In genomic region chr5:136132557-136133415, GRCh38 we compare ENCODE assay signal across 8 cellular contexts. TPM values are rescaled to one million over a fixed set of nuclear protein-coding genes. Genes with fewer than 3 reads are reported as not detected.
DNase-seq lines count a peak whose midpoint lies in the region; ATAC-seq and TF ChIP-seq lines count a peak whose summit lies in the region.

TSS of gene SMAD5 (plus strand) at chr5:136132845. CDS start at chr5:136153761, 20,916 bp downstream.

- peak within 1 kb of the TSS; percentile 74 for H2AFZ ChIP-seq in KMS-11 (ENCODE audit: low read depth)

- H3K27ac Mint-ChIP-seq in activated T-helper 2 cell treated with anti-CD3 and anti-CD28 coated beads, Interferon-gamma antibody, Interleukin-2, Interleukin-4, amounts not matched to agents 10 μg/mL and 5 μg/mL and 100 μg/mL, durations not matched to agents 14 hours and 24 hours and 36 hours = peak within 1 kb of the TSS; percentile 77
- H3K27ac Mint-ChIP-seq in natural killer cell = peak within 1 kb of the TSS; percentile 90 to 97

- H3K27me3 Mint-ChIP-seq in activated T-helper 2 cell treated with anti-CD3 and anti-CD28 coated beads, Interferon-gamma antibody, Interleukin-2, Interleukin-4, amounts not matched to agents 10 μg/mL and 5 μg/mL and 100 μg/mL, durations not matched to agents 14 hours and 24 hours and 36 hours (ENCODE audit: low read depth) = peaks cover 38% of the 10 kb centered on the region
- H3K27me3 Mint-ChIP-seq in natural killer cell (ENCODE audit: low read depth in 2 of 2) = peaks cover under 1 to 26% of the 10 kb centered on the region in 2 donors

- H3K9ac ChIP-seq in KMS-11 = peak within 1 kb of the TSS; percentile 87

- H3K4me1 ChIP-seq in DOHH2 (ENCODE audit: control insufficient read depth, low read length) (peaks cover 48% of the 10 kb centered on the region), KMS-11 (ENCODE audit: low read depth, poor library complexity, severe bottlenecking) (peaks cover 24% of the 10 kb centered on the region)

- H3F3A ChIP-seq in DOHH2 (ENCODE audit: control insufficient read depth, insufficient read depth) = no peaks in the 10 kb centered on the region

- H3K36me3 ChIP-seq in DOHH2 (ENCODE audit: control insufficient read depth, low read length) = peaks cover 47% of the 10 kb centered on the region
- no peaks in the 10 kb centered on the region for H3K36me3 ChIP-seq in KMS-11 (ENCODE audit: insufficient read depth)

- peaks cover 22% of the 10 kb centered on the region for H3K4me1 Mint-ChIP-seq in activated T-helper 2 cell treated with anti-CD3 and anti-CD28 coated beads, Interferon-gamma antibody, Interleukin-2, Interleukin-4, amounts not matched to agents 10 μg/mL and 5 μg/mL and 100 μg/mL, durations not matched to agents 14 hours and 24 hours and 36 hours (ENCODE audit: low read depth)
- peaks cover 38% of the 10 kb centered on the region in 2 donors for H3K4me1 Mint-ChIP-seq in natural killer cell

- no peaks in the 10 kb centered on the region for H3K9me3 Mint-ChIP-seq in activated T-helper 2 cell treated with anti-CD3 and anti-CD28 coated beads, Interferon-gamma antibody, Interleukin-2, Interleukin-4, amounts not matched to agents 10 μg/mL and 5 μg/mL and 100 μg/mL, durations not matched to agents 14 hours and 24 hours and 36 hours
- no peaks in the 10 kb centered on the region for H3K9me3 Mint-ChIP-seq in natural killer cell

- H3K4me3 Mint-ChIP-seq in activated T-helper 2 cell treated with anti-CD3 and anti-CD28 coated beads, Interferon-gamma antibody, Interleukin-2, Interleukin-4, amounts not matched to agents 10 μg/mL and 5 μg/mL and 100 μg/mL, durations not matched to agents 14 hours and 24 hours and 36 hours (ENCODE audit: low read depth) = peak within 1 kb of the TSS; percentile 92
- peak within 1 kb of the TSS; percentile 97 for H3K4me3 Mint-ChIP-seq in natural killer cell

- H3K9me3 ChIP-seq in DOHH2 (ENCODE audit: control insufficient read depth, insufficient read depth, low read length) = no peaks in the 10 kb centered on the region

- no peaks in the 10 kb centered on the region for H3K9me2 ChIP-seq in DOHH2 (replicated peaks; ENCODE audit: control insufficient read depth, low read length)

- H3K4me2 ChIP-seq in DOHH2 (ENCODE audit: low read length) (peak within 1 kb of the TSS; percentile 98), KMS-11 (peak within 1 kb of the TSS; percentile 95)

- intact Hi-C loops in activated T-helper 2 cell treated with anti-CD3 and anti-CD28 coated beads, Interferon-gamma antibody, Interleukin-2, Interleukin-4, amounts not matched to agents 10 μg/mL and 5 μg/mL and 100 μg/mL, durations not matched to agents 14 hours and 24 hours and 36 hours (cut with micrococcal nuclease) = loop anchor here (2.0 kb wide), 1 partner anchor 50 kb away; no protein-coding TSS in a partner anchor
- intact Hi-C loops in natural killer cell (cut with micrococcal nuclease) = no loop called here

- H4K20me1 ChIP-seq in DOHH2 (ENCODE audit: control insufficient read depth, insufficient read depth, low read depth, low read length) (peaks cover 27% of the 10 kb centered on the region), KMS-11 (ENCODE audit: insufficient read depth) (peaks cover 19% of the 10 kb centered on the region; the same call in 1 of the 2 replicates)

- H3K79me2 ChIP-seq in DOHH2 (ENCODE audit: control insufficient read depth, low read length) = peaks cover 59% of the 10 kb centered on the region
- peaks cover 47% of the 10 kb centered on the region for H3K79me2 ChIP-seq in KMS-11 (ENCODE audit: insufficient read depth, low read depth)

- H3K27ac ChIP-seq in DOHH2 (ENCODE audit: low read depth, low read length) = peak within 1 kb of the TSS; percentile 73
- peak within 1 kb of the TSS; percentile 75 for H3K27ac ChIP-seq in KMS-11

- TF ChIP-seq CTCF in DOHH2 (IDR thresholded peaks at IDR 0.05; ENCODE audit: low read depth, low read length, poor library complexity, severe bottlenecking) = peak; percentile 20
- TF ChIP-seq CTCF in KMS-11 (conservative IDR thresholded peaks at IDR 0.05; ENCODE audit: low read depth, low read length) = no peak
- no peak for TF ChIP-seq CTCF in natural killer cell (IDR thresholded peaks at IDR 0.05)

- ATAC-seq in GM21737 (IDR thresholded peaks at IDR 0.05; ENCODE audit: unreplicated experiment) (peak; percentile 92), natural killer cell (peak; percentile 90 to 93 (median 91))

- DNase-seq in RPMI8226 (peak; percentile 96), fibroblast of peridontal ligament (ENCODE audit: extremely low read depth) (peak; percentile 93), natural killer cell (peak; percentile 87)
- DNase-seq in activated T-helper 2 cell treated with anti-CD3 and anti-CD28 coated beads, Interferon-gamma antibody, Interleukin-2, Interleukin-4, amounts not matched to agents 10 μg/mL and 5 μg/mL and 100 μg/mL, durations not matched to agents 14 hours and 24 hours and 36 hours (ENCODE audit: low spot score) = peak; percentile 79
- peak in 5 of 6 experiments; percentile 12 to 31 (median 22) for DNase-seq in stimulated activated naive CD4-positive, alpha-beta T cell (lab: John Stamatoyannopoulos, UW)

- H3K27me3 ChIP-seq in DOHH2 (ENCODE audit: control insufficient read depth, low read length) = no peaks in the 10 kb centered on the region
- no peaks in the 10 kb centered on the region for H3K27me3 ChIP-seq in KMS-11 (ENCODE audit: insufficient read depth, low read depth)

- H3K4me3 ChIP-seq in DOHH2 (ENCODE audit: low read length) = peak within 1 kb of the TSS; percentile 98
- peak within 1 kb of the TSS; percentile 59 for H3K4me3 ChIP-seq in KMS-11 (IDR thresholded peaks at IDR 0.05; ENCODE audit: insufficient read depth, low read depth, low read length)

- peaks cover 7% of the 10 kb centered on the region for H3K36me3 Mint-ChIP-seq in activated T-helper 2 cell treated with anti-CD3 and anti-CD28 coated beads, Interferon-gamma antibody, Interleukin-2, Interleukin-4, amounts not matched to agents 10 μg/mL and 5 μg/mL and 100 μg/mL, durations not matched to agents 14 hours and 24 hours and 36 hours (ENCODE audit: low read depth)
- no peaks in the 10 kb centered on the region for H3K36me3 Mint-ChIP-seq in natural killer cell

RNA-seq across cellular contexts. Expression of gene SMAD5, which starts in this region (rescaled TPM):
- total RNA-seq in activated T-helper 2 cell treated with anti-CD3 and anti-CD28 coated beads, Interferon-gamma antibody, Interleukin-2, Interleukin-4, amounts not matched to agents 10 μg/mL and 5 μg/mL and 100 μg/mL, durations not matched to agents 14 hours and 24 hours and 36 hours = 19.7 and 21.7 TPM in 2 replicates
- total RNA-seq in natural killer cell = 10 to 100 TPM; 44.0 to 60.1 (median 54.1) TPM

Comparison
In these comparisons a context has a peak if more than half of its experiments do, and no peak if none do; other contexts are left out.
1. Peak in every context shown above with its lines: DNase-seq, ATAC-seq, H3K4me3 ChIP-seq and H3K27ac ChIP-seq.
2. DNase-seq: peak in every context shown above with its lines; median percentile 96 in RPMI8226; 93 in fibroblast of peridontal ligament; 87 in natural killer cell; 79 in activated T-helper 2 cell treated with anti-CD3 and anti-CD28 coated beads, Interferon-gamma antibody, Interleukin-2, Interleukin-4, amounts not matched to agents 10 μg/mL and 5 μg/mL and 100 μg/mL, durations not matched to agents 14 hours and 24 hours and 36 hours; 22 in stimulated activated naive CD4-positive, alpha-beta T cell.